Comparison of ENCODE assay signal across 20 cellular contexts in the genomic region with DNA sequence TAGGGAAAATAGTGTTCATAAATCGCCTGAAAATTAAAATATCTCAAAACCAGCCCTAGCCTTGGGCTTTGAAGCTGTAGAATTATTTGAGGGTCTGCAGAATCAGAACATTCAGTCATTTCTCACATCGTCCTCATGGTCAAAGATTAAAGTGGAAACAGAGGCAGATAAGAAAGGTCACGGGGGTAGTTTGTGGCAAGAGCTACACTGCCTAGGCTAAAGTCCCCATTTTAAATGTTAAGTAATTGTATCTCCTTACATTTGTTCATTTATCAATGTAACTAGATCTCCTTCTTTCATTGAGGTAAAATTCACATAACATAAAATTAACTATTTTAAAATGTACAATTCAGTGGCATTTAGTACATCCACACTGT.
A peak's percentile ranks its signal among the peaks of the same experiment; 100 is the strongest.
DNase-seq lines count a peak whose midpoint lies in the region; ATAC-seq, FAIRE-seq and TF ChIP-seq lines count a peak whose summit lies in the region.
"Had no signal": no experiment of that assay in that cellular context is flagged by ENCODE, and none has a peak within 500 bp of the region (broad histone marks: within the 10 kb centered on the region; RNA-seq: fewer than 3 reads in every experiment).

No MANE protein-coding gene starts in this region.

- no peak for DNase-seq in H9
- DNase-seq in WTC11 (ENCODE audit: low spot score), result no peak
- DNase-seq in HepG2 (ENCODE audit: low spot score), result no peak
- DNase-seq in thyroid gland, result no peak
- DNase-seq in AG20443 (ENCODE audit: low spot score), result no peak
- DNase-seq in SHP77 treated with DMSO at 0.1 percent for 48 hours (lab: John Stamatoyannopoulos, UW), result no peak
- DNase-seq: ACHN; CD8-positive, alpha-beta T cell; DMS79; GM23248; NCI-H187 treated with DMSO at 0.1 percent for 48 hours; NCI-H345; NCI-H69; NK-92 treated with Interleukin-12 subunit alpha and Interleukin-12 subunit beta, amount 100 ng/mL, for 24 hours; OCI-M1; RPMI8226 had no signal

- no peak overlapping the region for H2AK5ac ChIP-seq in H9 (ENCODE audit: insufficient read length, low read length)

- TF ChIP-seq CTCF in H9 (conservative IDR thresholded peaks at IDR 0.05) (no peak), WTC11 (IDR thresholded peaks at IDR 0.05) (no peak), HepG2 (CRISPR knock-in tag; IDR thresholded peaks at IDR 0.05) (no peak), thyroid gland (IDR thresholded peaks at IDR 0.05) (no peak)

- H3K27me3 Mint-ChIP-seq in H9 (ENCODE audit: low read depth) (no peaks in the 10 kb centered on the region), WTC11 (ENCODE audit: low read depth) (no peaks in the 10 kb centered on the region)

- TF ChIP-seq POLR2A in HepG2 (IDR thresholded peaks at IDR 0.05; ENCODE audit: insufficient read depth in 1 of 2, low read depth in 2 of 2, low read length in 2 of 2), result no peak
- TF ChIP-seq POLR2A in thyroid gland (IDR thresholded peaks at IDR 0.05), result no peak

- H3K56ac ChIP-seq in H9 (ENCODE audit: insufficient read length, low read depth, low read length), result no peak overlapping the region

- in situ Hi-C loops in HepG2 (cut with HindIII; ENCODE audit: extremely low pct_ligation_motif_present, low pct_unique_long_range_greater_than_20kb), result no loop called here

- H2BK20ac ChIP-seq in H9 (ENCODE audit: low read depth, low read length, poor library complexity, severe bottlenecking), result no peak overlapping the region

- no peak overlapping the region for H2BK5ac ChIP-seq in H9 (ENCODE audit: insufficient read length, low read length)

- no peak for TF ChIP-seq RAD21 in HepG2 (CRISPR knock-in tag; IDR thresholded peaks at IDR 0.05)

- H3K27ac Mint-ChIP-seq in H9 (peak overlapping the region in 2 of 3 experiments; percentile 91 to 93; a peak in 4 of 7 replicates), WTC11 (peak overlapping the region; percentile 92)
- H3K27ac Mint-ChIP-seq: CD8-positive, alpha-beta T cell had no signal

- H2BK15ac ChIP-seq in H9 (ENCODE audit: low read depth, low read length), result no peak overlapping the region

- H3K27me3 ChIP-seq in H9 (ENCODE audit: insufficient read depth, low read length) (no peaks in the 10 kb centered on the region), HepG2 (ENCODE audit: control insufficient read depth in 1 of 2, insufficient read depth in 2 of 2, low read length in 2 of 2) (no peaks in the 10 kb centered on the region), thyroid gland (no peaks in the 10 kb centered on the region)
- H3K27me3 ChIP-seq: SJCRH30 had no signal

- FAIRE-seq in HepG2 (lab: Jason Lieb, UNC), result no peak
- FAIRE-seq: D721Med, G401.6 had no signal

- H3T11ph ChIP-seq in H9 (ENCODE audit: low read length), result no peak overlapping the region

- H3K4ac ChIP-seq in H9 (ENCODE audit: low read depth, low read length), result no peak overlapping the region

- no CpG with 5 or more reads among the region's 3 CpGs for WGBS in H9 (ENCODE audit: extremely low coverage, insufficient read length, low lambda C conversion rate)
- WGBS in HepG2 (ENCODE audit: low lambda C conversion rate), result 4% methylated on average over 3 of the region's 3 CpGs
- WGBS in thyroid gland, 2 donors, result 50 to 70% methylated on average over 3 of the region's 3 CpGs

- H3K36me3 ChIP-seq in HepG2 (replicated peaks in 1 of 2; ENCODE audit: control insufficient read depth in 1 of 2, insufficient read depth in 2 of 2, low read length in 2 of 2) (no peaks in the 10 kb centered on the region), thyroid gland (no peaks in the 10 kb centered on the region)
- H3K36me3 ChIP-seq: SJCRH30 had no signal

- H3K23ac ChIP-seq in H9 (ENCODE audit: insufficient read length, low read depth, low read length), result no peak overlapping the region

- BruUV-seq in HepG2 (replicated peaks; lab: Mats Ljungman, UMichigan), result no TSS peak

- ATAC-seq in WTC11, result no peak
- no peak; the same call in 2 of the 3 replicates for ATAC-seq in HepG2
- no peak for ATAC-seq in HG03139 (IDR thresholded peaks at IDR 0.05; ENCODE audit: unreplicated experiment)
- ATAC-seq: CD8-positive, alpha-beta T cell had no signal

- no peak overlapping the region for H4K8ac ChIP-seq in H9 (replicated peaks; ENCODE audit: insufficient read length, low read depth, low read length)

- H3K4me3 ChIP-seq in HepG2 (replicated peaks in 1 of 3; ENCODE audit: insufficient read depth in 1 of 3, low read depth in 2 of 3, low read length in 3 of 3) (no peak overlapping the region; a peak in 1 of 6 replicates), thyroid gland (replicated peaks in 1 of 3) (no peak overlapping the region)
- H3K4me3 ChIP-seq: GM23248, SJCRH30 had no signal

- intact Hi-C loops in HepG2 (cut with micrococcal nuclease; ENCODE audit: unreplicated experiment) (loop anchor here (2.0 to 5.0 kb wide), 2 partner anchors 15 to 37 kb away; no protein-coding TSS in a partner anchor), thyroid gland (cut with DNase I) (no loop called here)

- 0 out of 2 replicates have a peak, but pooled peaks cover 2% of the 10 kb centered on the region for H3K4me1 ChIP-seq in H9 (ENCODE audit: insufficient read depth, low read length)
- H3K4me1 ChIP-seq in HepG2 (ENCODE audit: insufficient read depth, low read length), result peaks cover 88% of the 10 kb centered on the region
- H3K4me1 ChIP-seq in thyroid gland, result peaks cover 26 to 32% of the 10 kb centered on the region in 2 donors

- POLR2A ChIA-PET in WTC11 (lab: Charles Lee), result no interaction called here
- POLR2A ChIA-PET in HepG2 (lab: Yijun Ruan, JAX), result interaction anchor here (1.0 to 2.6 kb wide), 2 partner anchors 38 to 139 kb away, joined by 4 to 7 read pairs; a partner anchor contains a TSS

- peak overlapping the region; percentile 49 for H3K4me2 ChIP-seq in H9 (ENCODE audit: insufficient read depth, insufficient read length, low read length)
- peak overlapping the region; percentile 75 for H3K4me2 ChIP-seq in HepG2 (ENCODE audit: low read depth, low read length)

- H3K79me2 ChIP-seq in H9 (ENCODE audit: insufficient read depth, low read length), result no peaks in the 10 kb centered on the region
- no peaks in the 10 kb centered on the region for H3K79me2 ChIP-seq in HepG2 (ENCODE audit: insufficient read depth, low read length)

- H3K9me3 Mint-ChIP-seq in H9, result no peaks in the 10 kb centered on the region; a peak in 1 of 5 replicates
- H3K9me3 Mint-ChIP-seq in WTC11, result no peaks in the 10 kb centered on the region
- H3K9me3 Mint-ChIP-seq: CD8-positive, alpha-beta T cell had no signal

- TF ChIP-seq EP300 in HepG2 (IDR thresholded peaks at IDR 0.05; ENCODE audit: low read depth in 2 of 2, low read length in 2 of 2) (no peak), HepG2 (CRISPR knock-in tag; IDR thresholded peaks at IDR 0.05; ENCODE audit: borderline replicate concordance) (no peak)

- H3K4me3 Mint-ChIP-seq in H9, result no peak overlapping the region; a peak in 1 of 5 replicates
- peak overlapping the region; percentile 33 for H3K4me3 Mint-ChIP-seq in WTC11
- H3K4me3 Mint-ChIP-seq: CD8-positive, alpha-beta T cell had no signal

- H3K9ac ChIP-seq in H9 (ENCODE audit: extremely low read depth, insufficient read length, low read length), result no peak overlapping the region
- peak overlapping the region; percentile 5; the same call in 1 of the 2 replicates for H3K9ac ChIP-seq in HepG2 (ENCODE audit: insufficient read depth, low read depth, low read length)
- H3K9ac ChIP-seq: GM23248 had no signal

- H3K27ac ChIP-seq in H9 (ENCODE audit: insufficient read length, low read depth, low read length), result peak overlapping the region; percentile 7
- H3K27ac ChIP-seq in HepG2 (ENCODE audit: extremely low read length, insufficient read depth, low read length), result peak overlapping the region; percentile 58
- H3K27ac ChIP-seq in thyroid gland, result peak overlapping the region in 2 of 3 donors; percentile 19 to 62
- H3K27ac ChIP-seq: GM23248, SJCRH30 had no signal

- no peak overlapping the region for H2AFZ ChIP-seq in H9 (ENCODE audit: low read length)
- no peak overlapping the region for H2AFZ ChIP-seq in HepG2 (ENCODE audit: low read length)
- H2AFZ ChIP-seq: GM23248 had no signal

- no peak overlapping the region for H3K18ac ChIP-seq in H9 (ENCODE audit: insufficient read length, low read depth, low read length)

- H2BK120ac ChIP-seq in H9 (ENCODE audit: low read depth, low read length, poor library complexity, severe bottlenecking), result no peak overlapping the region

- H3K9me3 ChIP-seq in H9 (ENCODE audit: control insufficient read depth, low read depth, low read length), result no peaks in the 10 kb centered on the region
- H3K9me3 ChIP-seq in HepG2 (ENCODE audit: low read length), result no peaks in the 10 kb centered on the region
- no peaks in the 10 kb centered on the region for H3K9me3 ChIP-seq in thyroid gland

- CTCF ChIA-PET in WTC11 (lab: Charles Lee), result interaction anchor here (1.1 kb wide), 1 partner anchor 27 kb away, joined by 9 read pairs; no protein-coding TSS in a partner anchor
- CTCF ChIA-PET in HepG2 (lab: Yijun Ruan, JAX; ENCODE audit: low intra/inter-chr PET ratio, low total read pairs), result no interaction called here

- no peak overlapping the region for H4K91ac ChIP-seq in H9 (ENCODE audit: insufficient read length, low read depth, low read length)

- no peak overlapping the region for H3K14ac ChIP-seq in H9 (ENCODE audit: insufficient read depth, low read length)

- H4K20me1 ChIP-seq in H9 (ENCODE audit: control insufficient read depth, insufficient read depth, insufficient read length), result no peaks in the 10 kb centered on the region
- H4K20me1 ChIP-seq in HepG2 (ENCODE audit: insufficient read depth, low read length), result no peaks in the 10 kb centered on the region

- H3K4me1 Mint-ChIP-seq in H9, result peaks cover 67 to 76% of the 10 kb centered on the region in 2 experiments
- peaks cover 76% of the 10 kb centered on the region for H3K4me1 Mint-ChIP-seq in WTC11

- peaks cover 4% of the 10 kb centered on the region for H3K23me2 ChIP-seq in H9 (ENCODE audit: insufficient read length, low read depth, low read length, poor library complexity, severe bottlenecking)

- no peak overlapping the region for H4K5ac ChIP-seq in H9 (ENCODE audit: insufficient read length, low read depth, low read length)

- H3K79me1 ChIP-seq in H9 (ENCODE audit: insufficient read depth, low read depth, low read length, poor library complexity, severe bottlenecking), result no peaks in the 10 kb centered on the region

- H3K36me3 Mint-ChIP-seq in H9 (ENCODE audit: insufficient read depth in 1 of 3, low read depth in 3 of 3), result no peaks in the 10 kb centered on the region
- no peaks in the 10 kb centered on the region for H3K36me3 Mint-ChIP-seq in WTC11
- H3K36me3 Mint-ChIP-seq: CD8-positive, alpha-beta T cell had no signal

- H2BK12ac ChIP-seq in H9 (ENCODE audit: insufficient read length, low read depth, low read length), result no peak overlapping the region

TF ChIP-seq in HepG2, 621 proteins besides CTCF, POLR2A, EP300 and RAD21 (continues in another document):
- TF ChIP-seq ZSCAN20 (CRISPR knock-in tag; IDR thresholded peaks at IDR 0.05; ENCODE audit: borderline replicate concordance) (0 out of 2 replicates have a peak, but pooled peaks have one; percentile 9), FOXM1 (CRISPR knock-in tag; IDR thresholded peaks at IDR 0.05) (no peak), CREB1 (IDR thresholded peaks at IDR 0.05) (no peak), CREB1 (CRISPR knock-in tag; IDR thresholded peaks at IDR 0.05) (peak; percentile 9; the same call in 1 of the 2 replicates), HDAC6 (IDR thresholded peaks at IDR 0.05; ENCODE audit: low read depth, low read length) (no peak), BRCA1 (CRISPR knock-in tag; IDR thresholded peaks at IDR 0.05) (no peak), ZNF446 (CRISPR knock-in tag; IDR thresholded peaks at IDR 0.05) (0 out of 2 replicates have a peak, but pooled peaks have one; percentile 7)

Comparison
In these comparisons a context has a peak if more than half of its experiments do, and no peak if none do; other contexts are left out.
1. H3K27ac ChIP-seq: peak in every context shown above with its lines; median percentile 58 in HepG2; 40 in thyroid gland; 7 in H9.